ENCODE assay signal across 12 cellular contexts in genomic region chr1:248793592-248793991, GRCh38. TPM values are rescaled to one million over a fixed set of nuclear protein-coding genes. Genes with fewer than 3 reads are reported as not detected.
A peak's percentile ranks its signal among the peaks of the same experiment; 100 is the strongest.
DNase-seq lines count a peak whose midpoint lies in the region; ATAC-seq, FAIRE-seq and TF ChIP-seq lines count a peak whose summit lies in the region.
"Had no signal": no experiment of that assay in that cellular context is flagged by ENCODE, and none has a peak within 500 bp of the region (broad histone marks: within the 10 kb centered on the region; RNA-seq: fewer than 3 reads in every experiment).

No MANE protein-coding gene starts in this region.

- DNase-seq in GM12865 (ENCODE audit: low read depth) (peak; percentile 77), GM19240 (ENCODE audit: insufficient read length, low spot score) (peak; percentile 11), HTR-8/SVneo (ENCODE audit: insufficient read length, low spot score) (no peak), UCSD-AML1 (lab: John Stamatoyannopoulos, UW; ENCODE audit: unreplicated experiment) (no peak), right lobe of liver (no peak)
- no peak for DNase-seq in stimulated activated CD4-positive, alpha-beta T cell treated with anti-CD3 and anti-CD28 coated beads, Interleukin-2, amount 100 ng/mL, for 48 hours
- DNase-seq: activated naive CD8-positive, alpha-beta T cell treated with anti-CD3 and anti-CD28 coated beads, Interleukin-2, amount 10 ng/mL, durations not matched to agents 7 days and 5 days; CD4-positive, alpha-beta memory T cell; Karpas-422 had no signal

- H3K4me1 ChIP-seq in right lobe of liver, result no peaks in the 10 kb centered on the region

- no peaks in the 10 kb centered on the region for H3K27me3 ChIP-seq in right lobe of liver

- no peak overlapping the region for H3K27ac ChIP-seq in right lobe of liver

- H3K36me3 ChIP-seq in right lobe of liver, result no peaks in the 10 kb centered on the region

- no peak for FAIRE-seq in HTR-8/SVneo (lab: Jason Lieb, UNC)

- ATAC-seq in HG02798 (IDR thresholded peaks at IDR 0.05; ENCODE audit: poor library complexity, unreplicated experiment) (peak; percentile 94), HG03565 (IDR thresholded peaks at IDR 0.05; ENCODE audit: unreplicated experiment) (peak; percentile 93), right lobe of liver (no peak)
- ATAC-seq: WTC11 had no signal

- intact Hi-C loops in right lobe of liver (cut with DNase I), result no loop called here

- no peak for TF ChIP-seq CTCF in GM12865 (IDR thresholded peaks at IDR 0.05; ENCODE audit: insufficient read depth, low read depth, low read length, missing control alignments)
- TF ChIP-seq CTCF in right lobe of liver (IDR thresholded peaks at IDR 0.05), result no peak

- H3K4me3 ChIP-seq in GM12865 (ENCODE audit: low read depth, low read length) (no peak overlapping the region), right lobe of liver (no peak overlapping the region)

- H3K9me3 ChIP-seq in right lobe of liver, result no peaks in the 10 kb centered on the region

- TF ChIP-seq POLR2A in right lobe of liver (IDR thresholded peaks at IDR 0.05), result no peak

RNA-seq across cellular contexts. Expression of gene SH3BP5L, which starts 32.1 kb away (rescaled TPM):
- 10 to 100 TPM in 5 of 6 experiments, 1 to 10 TPM in 1; 9.8 to 13.1 (median 12.4) TPM for total RNA-seq in right lobe of liver

RNA-seq across cellular contexts. Expression of gene LYPD8, which starts 38.0 kb away (rescaled TPM):
- not detected for total RNA-seq in right lobe of liver
- total RNA-seq: activated naive CD8-positive, alpha-beta T cell treated with anti-CD3 and anti-CD28 coated beads, Interleukin-2, amount 10 ng/mL, durations not matched to agents 7 days and 5 days; CD4-positive, alpha-beta memory T cell; WTC11 had no signal

RNA-seq across cellular contexts. Expression of gene ZNF672, which starts 44.4 kb away (rescaled TPM):
- 10 to 100 TPM; 16.9 to 24.3 (median 19.4) TPM for total RNA-seq in right lobe of liver

Comparison
In these comparisons a context has a peak if more than half of its experiments do, and no peak if none do; other contexts are left out.
1. DNase-seq: peak in GM12865 (single experiment) and GM19240 (single experiment); none in HTR-8/SVneo (single experiment), stimulated activated CD4-positive, alpha-beta T cell treated with anti-CD3 and anti-CD28 coated beads, Interleukin-2, amount 100 ng/mL, for 48 hours (0 of 2), UCSD-AML1 (single experiment) and right lobe of liver (0 of 3).
2. ATAC-seq: peak in HG02798 (single experiment) and HG03565 (single experiment); none in right lobe of liver (0 of 4).